ENCODE assay signal across 11 cellular contexts in genomic region chr12:43760396-43760795, GRCh38. TPM values are rescaled to one million over a fixed set of nuclear protein-coding genes. Genes with fewer than 3 reads are reported as not detected.
DNase-seq lines count a peak whose midpoint lies in the region; ATAC-seq, FAIRE-seq and TF ChIP-seq lines count a peak whose summit lies in the region.
"Had no signal": no experiment of that assay in that cellular context is flagged by ENCODE, and none has a peak within 500 bp of the region (broad histone marks: within the 10 kb centered on the region; RNA-seq: fewer than 3 reads in every experiment).

No MANE protein-coding gene starts in this region.

- no peaks in the 10 kb centered on the region for H3K36me3 ChIP-seq in GM12878 (ENCODE audit: control insufficient read depth in 2 of 2, insufficient read depth in 2 of 2, low read length in 1 of 2)
- H3K36me3 ChIP-seq: WERI-Rb-1 had no signal

- H3K4me2 ChIP-seq in GM12878 (ENCODE audit: control insufficient read depth, insufficient read depth): peak overlapping the region; percentile 85

- TF ChIP-seq CTCF in CD4-positive, alpha-beta T cell (IDR thresholded peaks at IDR 0.05): no peak
- TF ChIP-seq CTCF in GM12878 (IDR thresholded peaks at IDR 0.05 in 2 of 3, conservative IDR thresholded peaks at IDR 0.05 in 1 of 3; ENCODE audit: control insufficient read depth in 2 of 3, extremely low read depth in 1 of 3, insufficient read depth in 1 of 3, low read depth in 3 of 3, low read length in 3 of 3) (no peak), nephron (IDR thresholded peaks at IDR 0.05; ENCODE audit: unreplicated experiment in 3 of 3) (no peak)

- no peaks in the 10 kb centered on the region for H3K9me3 ChIP-seq in CD4-positive, alpha-beta T cell (ENCODE audit: control insufficient read depth, low read length)
- no peaks in the 10 kb centered on the region for H3K9me3 ChIP-seq in GM12878 (replicated peaks; ENCODE audit: control insufficient read depth, insufficient read depth, low read length)

- in situ Hi-C loops in GM12878 (cut with MboI): no loop called here

- 26% methylated on average over 2 of the region's 2 CpGs for WGBS in GM12878 (ENCODE audit: insufficient coverage, insufficient replicate concordance, low lambda C conversion rate, missing lambda C conversion rate)

- FAIRE-seq in GM12878 (lab: Jason Lieb, UNC): no peak
- FAIRE-seq: G401.6 had no signal

- peak overlapping the region; percentile 98 for H3K4me3 Mint-ChIP-seq in CD4-positive, alpha-beta T cell
- peak overlapping the region; percentile 60 to 79 (median 71) for H3K4me3 Mint-ChIP-seq in nephron

- peaks cover 52% of the 10 kb centered on the region for H3K79me2 ChIP-seq in GM12878 (ENCODE audit: control insufficient read depth, insufficient read depth, low read length)

- H3K9me3 Mint-ChIP-seq in CD4-positive, alpha-beta T cell: no peaks in the 10 kb centered on the region
- H3K9me3 Mint-ChIP-seq in nephron: no peaks in the 10 kb centered on the region

- no peak for ATAC-seq in CD4-positive, alpha-beta T cell (ENCODE audit: poor library complexity)
- no peak for ATAC-seq in GM12878

- peak overlapping the region; percentile 80; the same call in 1 of the 2 replicates for H3K4me3 ChIP-seq in Jurkat, Clone E6-1 (ENCODE audit: low read length)
- H3K4me3 ChIP-seq in GM12878: peak overlapping the region; percentile 74

- intact Hi-C loops in CD4-positive, alpha-beta T cell (cut with DNase I, micrococcal nuclease): no loop called here
- intact Hi-C loops in GM12878 (cut with micrococcal nuclease; ENCODE audit: unreplicated experiment): no loop called here

- CTCF ChIA-PET in CD4-positive, alpha-beta T cell (lab: Charles Lee): interaction anchor here (0.7 to 2.4 kb wide), 2 partner anchors 46 to 1657 kb away, joined by 3 to 10 read pairs; partner anchors contain the start of gene TWF1
- CTCF ChIA-PET in GM12878 (lab: Yijun Ruan, JAX): interaction anchor here (1.1 to 3.1 kb wide), 4 partner anchors 10 to 122 kb away, joined by 3 to 27 read pairs (median 12); partner anchors contain the start of gene TWF1

- SMC1A ChIA-PET in GM12878 (lab: Charles Lee; ENCODE audit: uncharacterized antibody, unreplicated experiment): interaction anchor here (1.1 to 3.0 kb wide), 5 partner anchors 11 to 121 kb away, joined by 5 to 27 read pairs (median 8); partner anchors contain the start of gene TWF1

- no peak for TF ChIP-seq POLR2A in GM12878 (IDR thresholded peaks at IDR 0.05; ENCODE audit: low read depth, low read length)

- TF ChIP-seq RAD21 in GM12878 (IDR thresholded peaks at IDR 0.05; ENCODE audit: insufficient read depth, low read depth, low read length): no peak

- H3K27me3 Mint-ChIP-seq in CD4-positive, alpha-beta T cell: no peaks in the 10 kb centered on the region
- no peaks in the 10 kb centered on the region for H3K27me3 Mint-ChIP-seq in nephron (ENCODE audit: low read depth)

- RAD21 ChIA-PET in GM12878 (lab: Charles Lee; ENCODE audit: unreplicated experiment): interaction anchor here (1.2 to 2.8 kb wide), 4 partner anchors 45 to 123 kb away, joined by 4 to 20 read pairs (median 10); partner anchors contain the start of gene TWF1

- BruUV-seq in GM12878 (replicated peaks; lab: Mats Ljungman, UMichigan): no TSS peak

- H3K27ac Mint-ChIP-seq in CD4-positive, alpha-beta T cell: peak overlapping the region; percentile 100
- H3K27ac Mint-ChIP-seq in nephron: peak overlapping the region in 1 of 3 experiments; percentile 42

- no peaks in the 10 kb centered on the region for H4K20me1 ChIP-seq in GM12878 (ENCODE audit: control insufficient read depth, insufficient read depth)

- 0 out of 2 replicates have a peak, but pooled peaks cover 4% of the 10 kb centered on the region for H3K4me1 ChIP-seq in GM12878 (ENCODE audit: control insufficient read depth, insufficient read depth, low read length)

- no peak overlapping the region for H2AFZ ChIP-seq in GM12878 (ENCODE audit: control insufficient read depth, low read depth, low read length)

- DNase-seq in CD4-positive, alpha-beta T cell: no peak
- DNase-seq in Jurkat, Clone E6-1 (ENCODE audit: low read depth, low spot score): no peak
- DNase-seq in GM12878 (ENCODE audit: low read depth, low spot score) (no peak), SW480 (ENCODE audit: low spot score) (no peak), GOT3 (lab: John Stamatoyannopoulos, UW) (no peak), inferior parietal cortex (ENCODE audit: extremely low spot score) (no peak), RKO (ENCODE audit: low spot score) (no peak)
- DNase-seq: NCI-H2171, WERI-Rb-1 had no signal

- no peak overlapping the region for H3K27ac ChIP-seq in CD4-positive, alpha-beta T cell (ENCODE audit: low read depth, low read length)
- peak overlapping the region; percentile 96; the same call in 1 of the 2 replicates for H3K27ac ChIP-seq in GM12878 (ENCODE audit: control insufficient read depth, insufficient read depth)

- H3K4me1 Mint-ChIP-seq in CD4-positive, alpha-beta T cell (ENCODE audit: low read depth): peaks cover 76% of the 10 kb centered on the region
- H3K4me1 Mint-ChIP-seq in nephron: peaks cover 9% of the 10 kb centered on the region

- POLR2A ChIA-PET in CD4-positive, alpha-beta T cell (lab: Charles Lee): interaction anchor here (1.2 to 6.4 kb wide), 4 partner anchors 8 to 76 kb away, joined by 3 to 90 read pairs (median 18); partner anchors contain the start of genes TMEM117 and TWF1
- POLR2A ChIA-PET in GM12878 (lab: Charles Lee): interaction anchor here (1.6 to 4.1 kb wide), 2 partner anchors 8 to 46 kb away, joined by 8 to 24 read pairs; partner anchors contain the start of gene TWF1

- peaks cover 45% of the 10 kb centered on the region for H3K36me3 Mint-ChIP-seq in CD4-positive, alpha-beta T cell (ENCODE audit: low read depth)
- H3K36me3 Mint-ChIP-seq in nephron (ENCODE audit: low read depth): no peaks in the 10 kb centered on the region

- H3K27me3 ChIP-seq in CD4-positive, alpha-beta T cell (ENCODE audit: control insufficient read depth, insufficient read depth, low read length): no peaks in the 10 kb centered on the region
- H3K27me3 ChIP-seq in GM12878 (replicated peaks in 1 of 2; ENCODE audit: control insufficient read depth in 2 of 2, insufficient read depth in 2 of 2, low read length in 1 of 2): no peaks in the 10 kb centered on the region

- no peak for TF ChIP-seq EP300 in GM12878 (IDR thresholded peaks at IDR 0.05; ENCODE audit: borderline replicate concordance in 1 of 2, control insufficient read depth in 1 of 2, low read depth in 2 of 2, low read length in 2 of 2)

- peak overlapping the region; percentile 97; the same call in 1 of the 2 replicates for H3K9ac ChIP-seq in GM12878 (ENCODE audit: control insufficient read depth, insufficient read depth, low read length)

RNA-seq across cellular contexts. Expression of gene IRAK4, which starts 1.6 kb away (rescaled TPM):
- total RNA-seq in CD4-positive, alpha-beta T cell: 10 to 100 TPM; 27.3 to 29.0 TPM
- polyA plus RNA-seq in Jurkat, Clone E6-1 (2012; ENCODE audit: insufficient read depth, insufficient read length): 16.6 TPM
- 96.4 and 107 TPM in 2 replicates for total RNA-seq in GM12878 (2013; cell fraction: nucleolus; rRNA removed)
- total RNA-seq in GM12878 (2014; rRNA removed) (23.8 and 31.1 TPM in 2 replicates), GM12878 (2014; rRNA removed; fragmentation: Illumina TruSeq; extraction: Trizol) (21.4 and 23.7 TPM in 2 replicates), GM12878 (2021) (17.8 and 18.8 TPM in 2 replicates)
- polyA plus RNA-seq in GM12878 (2011; ENCODE audit: low read depth): 12.8 TPM
- polyA plus RNA-seq in GM12878 (2011; rRNA removed) (46.8 and 70.0 TPM in 2 replicates), GM12878 (2014; fragmentation: Illumina TruSeq; extraction: Trizol) (24.4 and 27.4 TPM in 2 replicates), GM12878 (2014; fragmentation: Nextera tagmentation; extraction: Ambion mirVana) (10 to 100 TPM in 1 of 2 experiments, 1 to 10 TPM in 1; 7.9 to 13.8 TPM), GM12878 (2014; rRNA removed) (19.4 and 21.2 TPM in 2 replicates), GM12878 (2016; fragmentation: Nextera tagmentation; extraction: Ambion mirVana) (10 to 100 TPM; 19.4 to 20.7 TPM)
- polyA plus RNA-seq in GM12878 (2011; cell fraction: cytosol; rRNA removed): 15.1 and 16.4 TPM in 2 replicates
- polyA plus RNA-seq in GM12878 (2011; cell fraction: nucleus; rRNA removed): 39.4 and 41.5 TPM in 2 replicates
- 15.8 and 17.2 TPM in 2 replicates for polyA plus RNA-seq in GM12878 (2012)
- polyA minus RNA-seq in GM12878 (2011; rRNA and poly(A)+ RNA removed): 19.8 and 38.3 TPM in 2 replicates
- polyA minus RNA-seq in GM12878 (2011; cell fraction: cytosol; rRNA and poly(A)+ RNA removed): 7.3 and 10.8 TPM in 2 replicates
- 18.0 and 26.2 TPM in 2 replicates for polyA minus RNA-seq in GM12878 (2011; cell fraction: nucleus; rRNA and poly(A)+ RNA removed)

RNA-seq across cellular contexts. Expression of gene PUS7L, which starts 1.8 kb away (rescaled TPM):
- total RNA-seq in CD4-positive, alpha-beta T cell: 10 to 100 TPM; 10.9 to 15.3 TPM
- polyA plus RNA-seq in Jurkat, Clone E6-1 (2012; ENCODE audit: insufficient read depth, insufficient read length): 12.4 TPM
- total RNA-seq in GM12878 (2013; cell fraction: nucleolus; rRNA removed): 68.2 and 69.9 TPM in 2 replicates
- 14.1 and 17.7 TPM in 2 replicates for total RNA-seq in GM12878 (2014; rRNA removed)
- 23.3 and 26.3 TPM in 2 replicates for total RNA-seq in GM12878 (2014; rRNA removed; fragmentation: Illumina TruSeq; extraction: Trizol)
- total RNA-seq in GM12878 (2021): 18.1 and 21.7 TPM in 2 replicates
- polyA plus RNA-seq in GM12878 (2011; ENCODE audit: low read depth): 2.6 TPM
- polyA plus RNA-seq in GM12878 (2011; rRNA removed): 17.4 and 31.0 TPM in 2 replicates
- 3.7 and 4.6 TPM in 2 replicates for polyA plus RNA-seq in GM12878 (2011; cell fraction: cytosol; rRNA removed)
- 10.7 and 11.9 TPM in 2 replicates for polyA plus RNA-seq in GM12878 (2011; cell fraction: nucleus; rRNA removed)
- 4.3 and 7.2 TPM in 2 replicates for polyA plus RNA-seq in GM12878 (2012)
- polyA plus RNA-seq in GM12878 (2014; fragmentation: Illumina TruSeq; extraction: Trizol): 13.6 and 19.2 TPM in 2 replicates
- polyA plus RNA-seq in GM12878 (2014; fragmentation: Nextera tagmentation; extraction: Ambion mirVana): 10 to 100 TPM in 1 of 2 experiments, 1 to 10 TPM in 1; 9.2 to 42.1 TPM
- 5.6 and 7.2 TPM in 2 replicates for polyA plus RNA-seq in GM12878 (2014; rRNA removed)
- polyA plus RNA-seq in GM12878 (2016; fragmentation: Nextera tagmentation; extraction: Ambion mirVana): 10 to 100 TPM; 32.2 to 36.9 TPM
- 18.0 and 33.6 TPM in 2 replicates for polyA minus RNA-seq in GM12878 (2011; rRNA and poly(A)+ RNA removed)
- 6.0 and 10.3 TPM in 2 replicates for polyA minus RNA-seq in GM12878 (2011; cell fraction: cytosol; rRNA and poly(A)+ RNA removed)
- 12.1 and 19.7 TPM in 2 replicates for polyA minus RNA-seq in GM12878 (2011; cell fraction: nucleus; rRNA and poly(A)+ RNA removed)

RNA-seq across cellular contexts. Expression of gene TWF1, which starts 45.7 kb away (rescaled TPM):
- 10 to 100 TPM; 72.3 to 77.5 TPM for total RNA-seq in CD4-positive, alpha-beta T cell
- 14.3 TPM for polyA plus RNA-seq in Jurkat, Clone E6-1 (2012; ENCODE audit: insufficient read depth, insufficient read length)
- total RNA-seq in GM12878 (2013; cell fraction: nucleolus; rRNA removed): 52.6 and 60.4 TPM in 2 replicates
- total RNA-seq in GM12878 (2014; rRNA removed) (16.2 and 29.8 TPM in 2 replicates), GM12878 (2014; rRNA removed; fragmentation: Illumina TruSeq; extraction: Trizol) (19.8 and 21.8 TPM in 2 replicates), GM12878 (2021) (13.1 and 18.1 TPM in 2 replicates)
- polyA plus RNA-seq in GM12878 (2011; ENCODE audit: low read depth): 5.3 TPM
- polyA plus RNA-seq in GM12878 (2011; rRNA removed) (23.5 and 40.1 TPM in 2 replicates), GM12878 (2014; fragmentation: Illumina TruSeq; extraction: Trizol) (17.5 and 30.8 TPM in 2 replicates), GM12878 (2014; fragmentation: Nextera tagmentation; extraction: Ambion mirVana) (10 to 100 TPM in 1 of 2 experiments, 1 to 10 TPM in 1; 8.7 to 11.5 TPM), GM12878 (2014; rRNA removed) (15.1 and 18.8 TPM in 2 replicates), GM12878 (2016; fragmentation: Nextera tagmentation; extraction: Ambion mirVana) (10 to 100 TPM; 20.7 to 21.3 TPM)
- 7.0 and 8.2 TPM in 2 replicates for polyA plus RNA-seq in GM12878 (2011; cell fraction: cytosol; rRNA removed)
- polyA plus RNA-seq in GM12878 (2011; cell fraction: nucleus; rRNA removed): 18.2 and 21.2 TPM in 2 replicates
- polyA plus RNA-seq in GM12878 (2012): 9.0 and 12.3 TPM in 2 replicates
- polyA minus RNA-seq in GM12878 (2011; rRNA and poly(A)+ RNA removed): 10.6 and 12.3 TPM in 2 replicates
- polyA minus RNA-seq in GM12878 (2011; cell fraction: cytosol; rRNA and poly(A)+ RNA removed): 7.7 and 9.4 TPM in 2 replicates
- 32.8 and 37.3 TPM in 2 replicates for polyA minus RNA-seq in GM12878 (2011; cell fraction: nucleus; rRNA and poly(A)+ RNA removed)
